Comparison of ENCODE assay signal across 1 cellular context in the genomic region with DNA sequence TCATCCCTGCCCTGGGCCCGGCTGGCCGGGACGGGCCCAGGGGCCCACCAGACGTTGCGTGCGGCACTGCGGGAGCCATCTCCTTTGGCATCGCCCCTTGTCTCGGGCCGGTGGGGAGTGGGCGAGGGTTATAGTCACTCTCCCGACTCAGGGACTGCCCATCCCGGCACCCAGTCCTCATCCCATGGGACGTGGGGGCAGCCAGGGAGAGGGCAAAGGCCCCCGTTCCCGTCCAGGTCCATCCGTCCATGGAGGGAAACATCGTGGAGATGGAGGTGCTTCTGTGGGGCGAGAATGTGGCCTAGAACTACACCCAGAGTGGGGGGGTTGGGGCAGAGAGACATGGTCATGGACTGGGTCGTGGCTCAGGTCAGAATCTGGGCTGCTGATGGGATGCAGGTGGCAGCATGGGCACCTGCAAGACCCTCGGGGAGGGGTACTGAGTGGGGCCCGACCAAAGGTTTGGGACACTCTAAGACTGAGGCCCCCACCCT.
TF ChIP-seq lines count a peak whose summit lies in the region.

No MANE protein-coding gene starts in this region.

TF ChIP-seq in IMR-90, 13 proteins besides CTCF, POLR2A, EP300 and RAD21:
- no peak for TF ChIP-seq CEBPB (IDR thresholded peaks at IDR 0.05; ENCODE audit: low read depth, low read length)
- TF ChIP-seq FOS (IDR thresholded peaks at IDR 0.05; ENCODE audit: low read depth, low read length): no peak
- TF ChIP-seq SMC3 (IDR thresholded peaks at IDR 0.05; ENCODE audit: low read depth, low read length): no peak
- TF ChIP-seq, protein P1, sequence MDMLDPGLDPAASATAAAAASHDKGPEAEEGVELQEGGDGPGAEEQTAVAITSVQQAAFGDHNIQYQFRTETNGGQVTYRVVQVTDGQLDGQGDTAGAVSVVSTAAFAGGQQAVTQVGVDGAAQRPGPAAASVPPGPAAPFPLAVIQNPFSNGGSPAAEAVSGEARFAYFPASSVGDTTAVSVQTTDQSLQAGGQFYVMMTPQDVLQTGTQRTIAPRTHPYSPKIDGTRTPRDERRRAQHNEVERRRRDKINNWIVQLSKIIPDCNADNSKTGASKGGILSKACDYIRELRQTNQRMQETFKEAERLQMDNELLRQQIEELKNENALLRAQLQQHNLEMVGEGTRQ (IDR thresholded peaks at IDR 0.05; ENCODE audit: low read depth, low read length): no peak
- no peak for TF ChIP-seq CHD1 (IDR thresholded peaks at IDR 0.05; ENCODE audit: low read depth, low read length)
- TF ChIP-seq RCOR1 (IDR thresholded peaks at IDR 0.05; ENCODE audit: insufficient replicate concordance, low read length): no peak
- no peak for TF ChIP-seq NFE2L2 (IDR thresholded peaks at IDR 0.05; ENCODE audit: low read depth, low read length)
- TF ChIP-seq MXI1 (IDR thresholded peaks at IDR 0.05; ENCODE audit: borderline replicate concordance, low read depth, low read length): no peak
